15 cellular contexts compared by ENCODE assay signal in the genomic region with DNA sequence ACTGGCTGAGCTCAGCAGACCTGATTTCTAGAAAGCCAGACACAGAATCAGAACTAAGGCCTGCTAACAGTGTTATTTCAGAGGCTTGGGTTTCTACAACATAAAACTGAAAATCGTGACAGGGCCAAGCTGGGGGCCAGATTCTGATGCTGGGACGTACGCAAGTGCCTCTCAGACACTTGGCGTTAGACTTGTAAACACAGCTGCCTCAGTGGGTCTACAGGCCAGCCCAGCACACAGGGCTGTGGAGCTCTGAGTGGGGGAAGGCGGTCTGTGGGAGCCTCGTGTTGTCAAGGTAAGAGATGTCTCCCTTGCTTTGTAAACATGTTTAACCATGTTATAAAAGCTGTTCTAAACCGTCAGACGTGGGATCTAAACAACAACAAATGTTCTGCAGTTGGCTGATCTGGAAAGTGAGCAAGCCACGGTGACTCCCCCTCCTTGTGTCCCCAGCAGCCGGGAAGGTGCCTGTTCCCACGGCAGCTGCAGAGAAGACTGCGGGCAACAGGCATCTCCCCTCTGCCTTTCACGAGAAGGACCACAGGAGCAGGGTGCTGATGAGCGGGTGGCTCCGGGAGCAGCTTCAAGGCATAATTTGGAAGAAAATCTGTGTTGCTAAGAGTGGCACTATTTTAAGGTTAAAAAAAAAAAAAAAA.
DNase-seq lines count a peak whose midpoint lies in the region; ATAC-seq and TF ChIP-seq lines count a peak whose summit lies in the region.
"Had no signal": no experiment of that assay in that cellular context is flagged by ENCODE, and none has a peak within 500 bp of the region (broad histone marks: within the 10 kb centered on the region; RNA-seq: fewer than 3 reads in every experiment).

No MANE protein-coding gene starts in this region.

- TF ChIP-seq CTCF in CD14-positive monocyte (IDR thresholded peaks at IDR 0.05) = no peak
- no peak for TF ChIP-seq CTCF in breast epithelium (IDR thresholded peaks at IDR 0.05)
- TF ChIP-seq CTCF in sigmoid colon (IDR thresholded peaks at IDR 0.05) = no peak

- H3K4me1 ChIP-seq in breast epithelium (peaks cover 3 to 10% of the 10 kb centered on the region in 2 donors), sigmoid colon (peaks cover 0 to 44% (median 22%) of the 10 kb centered on the region in 4 donors)

- H3K36me3 ChIP-seq in breast epithelium (no peaks in the 10 kb centered on the region), sigmoid colon (peaks cover 0 to 10% (median 0%) of the 10 kb centered on the region in 4 donors)
- H3K36me3 ChIP-seq: ovary had no signal

- H3K9me3 ChIP-seq in breast epithelium = no peaks in the 10 kb centered on the region
- H3K9me3 ChIP-seq in sigmoid colon = no peaks in the 10 kb centered on the region
- H3K9me3 ChIP-seq: ovary had no signal

- peaks cover 0 to 3% (median 0%) of the 10 kb centered on the region in 3 donors for H3K27me3 Mint-ChIP-seq in CD14-positive monocyte (ENCODE audit: low read depth in 3 of 3)
- peaks cover 5% of the 10 kb centered on the region for H3K27me3 Mint-ChIP-seq in T-helper 2 cell treated with Interferon-gamma antibody and Interleukin-4, amounts not matched to agents 5 μg/mL and 100 μg/mL, for 36 hours (ENCODE audit: low read depth)

- intact Hi-C loops in CD14-positive monocyte (cut with micrococcal nuclease) (no loop called here), breast epithelium (cut with DNase I; ENCODE audit: low total_unique reads) (no loop called here), sigmoid colon (cut with DNase I) (no loop called here)

- peak overlapping the region; percentile 74 to 79 for H3K27ac ChIP-seq in breast epithelium
- H3K27ac ChIP-seq in sigmoid colon = peak overlapping the region in 2 of 4 donors; percentile 3 to 33
- H3K27ac ChIP-seq: ovary, PC-9 had no signal

- WGBS in sigmoid colon, 2 donors = 52 to 74% methylated on average over 15 of the region's 15 CpGs

- no peak for ATAC-seq in GM21825 (IDR thresholded peaks at IDR 0.05; ENCODE audit: unreplicated experiment)
- ATAC-seq: left lobe of liver had no signal

- H3K27me3 ChIP-seq in breast epithelium (no peaks in the 10 kb centered on the region), sigmoid colon (no peaks in the 10 kb centered on the region)
- H3K27me3 ChIP-seq: ovary had no signal

- DNase-seq in CD14-positive monocyte (ENCODE audit: low spot score) (no peak), breast epithelium (ENCODE audit: low spot score in 2 of 2) (no peak), medulla oblongata (ENCODE audit: extremely low spot score) (peak; percentile 38), sigmoid colon (peak; percentile 68), NCI-H1105 (lab: John Stamatoyannopoulos, UW) (no peak)
- DNase-seq in T-helper 2 cell treated with Interferon-gamma antibody and Interleukin-4, amounts not matched to agents 5 μg/mL and 100 μg/mL, for 36 hours (ENCODE audit: low spot score) = no peak
- DNase-seq in activated CD4-positive, alpha-beta T cell treated with anti-CD3 and anti-CD28 coated beads for 4 hours = no peak
- DNase-seq: NCI-H2029; NCI-H526; PC-9; stimulated activated CD4-positive, alpha-beta T cell treated with anti-CD3 and anti-CD28 coated beads, Interleukin-15, amount 100 ng/mL, for 24 hours had no signal

- H3K4me3 ChIP-seq in breast epithelium = no peak overlapping the region
- no peak overlapping the region for H3K4me3 ChIP-seq in sigmoid colon
- H3K4me3 ChIP-seq: ovary, PC-9 had no signal

- H3K36me3 Mint-ChIP-seq in CD14-positive monocyte = peaks cover 36 to 76% of the 10 kb centered on the region in 2 donors
- H3K36me3 Mint-ChIP-seq in T-helper 2 cell treated with Interferon-gamma antibody and Interleukin-4, amounts not matched to agents 5 μg/mL and 100 μg/mL, for 36 hours (ENCODE audit: low read depth) = no peaks in the 10 kb centered on the region

- H3K4me3 Mint-ChIP-seq in CD14-positive monocyte = no peak overlapping the region
- no peak overlapping the region for H3K4me3 Mint-ChIP-seq in T-helper 2 cell treated with Interferon-gamma antibody and Interleukin-4, amounts not matched to agents 5 μg/mL and 100 μg/mL, for 36 hours

- no peak for TF ChIP-seq POLR2A in breast epithelium (IDR thresholded peaks at IDR 0.05)
- no peak for TF ChIP-seq POLR2A in sigmoid colon (IDR thresholded peaks at IDR 0.05)

- H3K9me3 Mint-ChIP-seq in CD14-positive monocyte = peaks cover 0 to 2% (median 0%) of the 10 kb centered on the region in 7 donors
- H3K9me3 Mint-ChIP-seq in T-helper 2 cell treated with Interferon-gamma antibody and Interleukin-4, amounts not matched to agents 5 μg/mL and 100 μg/mL, for 36 hours = no peaks in the 10 kb centered on the region
- H3K9me3 Mint-ChIP-seq: activated T-helper 2 cell treated with anti-CD3 and anti-CD28 coated beads, Interferon-gamma antibody, Interleukin-2, Interleukin-4, amounts not matched to agents 10 μg/mL and 5 μg/mL and 100 μg/mL, durations not matched to agents 14 hours and 24 hours and 36 hours had no signal

- H3K27ac Mint-ChIP-seq in CD14-positive monocyte = peak overlapping the region in 6 of 7 donors; percentile 5 to 81 (median 71)
- H3K27ac Mint-ChIP-seq in T-helper 2 cell treated with Interferon-gamma antibody and Interleukin-4, amounts not matched to agents 5 μg/mL and 100 μg/mL, for 36 hours = no peak overlapping the region
- H3K27ac Mint-ChIP-seq: activated T-helper 2 cell treated with anti-CD3 and anti-CD28 coated beads, Interferon-gamma antibody, Interleukin-2, Interleukin-4, amounts not matched to agents 10 μg/mL and 5 μg/mL and 100 μg/mL, durations not matched to agents 14 hours and 24 hours and 36 hours had no signal

- H3K4me1 Mint-ChIP-seq in CD14-positive monocyte = no peaks in the 10 kb centered on the region
- peaks cover 1% of the 10 kb centered on the region for H3K4me1 Mint-ChIP-seq in T-helper 2 cell treated with Interferon-gamma antibody and Interleukin-4, amounts not matched to agents 5 μg/mL and 100 μg/mL, for 36 hours (ENCODE audit: low read depth)

- no peak for TF ChIP-seq EP300 in sigmoid colon (IDR thresholded peaks at IDR 0.05)

Comparison
In these comparisons a context has a peak if more than half of its experiments do, and no peak if none do; other contexts are left out.
1. DNase-seq: peak in medulla oblongata (single experiment) and sigmoid colon (single experiment); none in CD14-positive monocyte (single experiment), breast epithelium (0 of 2), NCI-H1105 (single experiment), T-helper 2 cell treated with Interferon-gamma antibody and Interleukin-4, amounts not matched to agents 5 μg/mL and 100 μg/mL, for 36 hours (single experiment) and activated CD4-positive, alpha-beta T cell treated with anti-CD3 and anti-CD28 coated beads for 4 hours (0 of 2).